ENCODE assay signal across 11 cellular contexts in the genomic region with DNA sequence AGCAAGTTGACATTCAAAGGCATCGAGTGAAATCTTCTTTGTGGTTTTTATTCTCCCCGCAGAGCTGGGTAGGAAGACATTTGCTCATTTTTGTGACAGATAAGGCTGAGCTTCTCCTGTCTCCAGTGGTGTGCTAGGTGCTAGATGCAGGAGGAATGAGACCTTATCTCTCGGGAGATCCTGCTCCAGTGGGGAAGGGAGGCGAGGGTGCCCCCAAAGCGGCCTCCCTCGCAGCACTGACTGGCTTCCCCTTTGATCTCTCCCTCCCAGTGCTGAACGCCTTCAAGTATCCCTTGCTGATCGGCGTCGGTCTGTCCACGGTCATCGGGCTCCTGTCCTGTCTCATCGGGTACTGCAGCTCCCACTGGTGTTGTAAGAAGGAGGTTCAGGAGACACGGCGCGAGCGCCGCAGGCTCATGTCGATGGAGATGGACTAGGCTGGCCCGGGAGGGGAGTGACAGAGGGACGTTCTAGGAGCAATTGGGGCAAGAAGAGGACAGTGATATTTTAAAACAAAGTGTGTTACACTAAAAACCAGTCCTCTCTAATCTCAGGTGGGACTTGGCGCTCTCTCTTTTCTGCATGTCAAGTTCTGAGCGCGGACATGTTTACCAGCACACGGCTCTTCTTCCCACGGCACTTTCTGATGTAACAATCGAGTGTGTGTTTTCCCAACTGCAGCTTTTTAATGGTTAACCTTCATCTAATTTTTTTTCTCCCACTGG. TPM values are rescaled to one million over a fixed set of nuclear protein-coding genes. Genes with fewer than 3 reads are reported as not detected.
A peak's percentile ranks its signal among the peaks of the same experiment; 100 is the strongest.
DNase-seq lines count a peak whose midpoint lies in the region; ATAC-seq and TF ChIP-seq lines count a peak whose summit lies in the region.
"Had no signal": no experiment of that assay in that cellular context is flagged by ENCODE, and none has a peak within 500 bp of the region (broad histone marks: within the 10 kb centered on the region; RNA-seq: fewer than 3 reads in every experiment).

No MANE protein-coding gene starts in this region.

- H3K4me3 Mint-ChIP-seq in activated CD8-positive, alpha-beta T cell treated with anti-CD3 and anti-CD28 coated beads for 36 hours = peak overlapping the region; percentile 69

- H3K27me3 Mint-ChIP-seq in activated CD8-positive, alpha-beta T cell treated with anti-CD3 and anti-CD28 coated beads for 36 hours = no peaks in the 10 kb centered on the region

- DNase-seq in Jurkat, Clone E6-1 (ENCODE audit: low read depth, low spot score) = peak; percentile 83
- DNase-seq in activated CD8-positive, alpha-beta T cell treated with anti-CD3 and anti-CD28 coated beads for 36 hours = peak; percentile 48
- DNase-seq in central memory CD4-positive, alpha-beta T cell = peak; percentile 22
- DNase-seq in stimulated activated CD4-positive, alpha-beta T cell treated with anti-CD3 and anti-CD28 coated beads, Interleukin-4, amount 100 ng/mL, for 24 hours = peak; percentile 42
- DNase-seq in 8988T = no peak
- DNase-seq in NCI-H1417 (lab: John Stamatoyannopoulos, UW) = no peak
- DNase-seq in HCEC 1CT = no peak
- DNase-seq in HPDE6-E6E7 (ENCODE audit: extremely low spot score) = no peak
- DNase-seq: adrenal gland, SHP77 treated with DMSO at 0.1 percent for 48 hours had no signal

- peak overlapping the region; percentile 97 for H3K27ac Mint-ChIP-seq in activated CD8-positive, alpha-beta T cell treated with anti-CD3 and anti-CD28 coated beads for 36 hours

- intact Hi-C loops in activated CD8-positive, alpha-beta T cell treated with anti-CD3 and anti-CD28 coated beads for 36 hours (cut with micrococcal nuclease) = loop anchor here (5.0 kb wide), 1 partner anchor 71 kb away; no protein-coding TSS in a partner anchor

- CTCF ChIA-PET in activated CD8-positive, alpha-beta T cell treated with anti-CD3 and anti-CD28 coated beads for 36 hours (lab: Charles Lee) = interaction anchor here (0.7 to 2.1 kb wide), 8 partner anchors 9 to 444 kb away, joined by 3 to 7 read pairs (median 3); no protein-coding TSS in a partner anchor

- H3K4me3 ChIP-seq in Jurkat, Clone E6-1 (ENCODE audit: low read length) = peak overlapping the region; percentile 47
- H3K4me3 ChIP-seq: adrenal gland, tibial nerve had no signal

- H3K4me1 Mint-ChIP-seq in activated CD8-positive, alpha-beta T cell treated with anti-CD3 and anti-CD28 coated beads for 36 hours (ENCODE audit: low read depth) = peaks cover 53% of the 10 kb centered on the region

- H3K36me3 Mint-ChIP-seq in activated CD8-positive, alpha-beta T cell treated with anti-CD3 and anti-CD28 coated beads for 36 hours (ENCODE audit: low read depth) = peaks cover 6% of the 10 kb centered on the region

- no peak for TF ChIP-seq CTCF in activated CD8-positive, alpha-beta T cell treated with anti-CD3 and anti-CD28 coated beads for 36 hours (IDR thresholded peaks at IDR 0.05)

- H3K9me3 Mint-ChIP-seq in activated CD8-positive, alpha-beta T cell treated with anti-CD3 and anti-CD28 coated beads for 36 hours = peaks cover 2% of the 10 kb centered on the region

- peak; percentile 43 for ATAC-seq in activated CD8-positive, alpha-beta T cell treated with anti-CD3 and anti-CD28 coated beads for 36 hours

- POLR2A ChIA-PET in activated CD8-positive, alpha-beta T cell treated with anti-CD3 and anti-CD28 coated beads for 36 hours (lab: Charles Lee) = interaction anchor here (0.7 to 1.6 kb wide), 11 partner anchors 10 to 250 kb away, joined by 3 to 8 read pairs (median 3); a partner anchor contains a TSS

RNA-seq across cellular contexts. Expression of a gene that starts 14.9 kb away (rescaled TPM):
- not detected for polyA plus RNA-seq in Jurkat, Clone E6-1 (2012; ENCODE audit: insufficient read depth, insufficient read length)
- 1 to 10 TPM; 2.5 to 3.2 TPM for total RNA-seq in activated CD8-positive, alpha-beta T cell treated with anti-CD3 and anti-CD28 coated beads for 36 hours

Comparison
In these comparisons a context has a peak if more than half of its experiments do, and no peak if none do; other contexts are left out.
1. DNase-seq: peak in Jurkat, Clone E6-1 (single experiment), activated CD8-positive, alpha-beta T cell treated with anti-CD3 and anti-CD28 coated beads for 36 hours (single experiment), central memory CD4-positive, alpha-beta T cell (single experiment) and stimulated activated CD4-positive, alpha-beta T cell treated with anti-CD3 and anti-CD28 coated beads, Interleukin-4, amount 100 ng/mL, for 24 hours (single experiment); none in 8988T (single experiment), NCI-H1417 (0 of 3), HCEC 1CT (single experiment) and HPDE6-E6E7 (single experiment).